1 cellular context compared by ENCODE assay signal in genomic region chr4:7034262-7035081, GRCh38.
TF ChIP-seq lines count a peak whose summit lies in the region.

No MANE protein-coding gene starts in this region.

TF ChIP-seq in HepG2, 621 proteins besides CTCF, POLR2A, EP300 and RAD21 (continued from another document and continues in another):
- TF ChIP-seq ZHX1 (CRISPR knock-in tag; IDR thresholded peaks at IDR 0.05; ENCODE audit: low read depth), result no peak
- no peak for TF ChIP-seq SMYD3 (CRISPR knock-in tag; IDR thresholded peaks at IDR 0.05)
- peak; percentile 58; the same call in 1 of the 2 replicates for TF ChIP-seq MYC (CRISPR knock-in tag; IDR thresholded peaks at IDR 0.05; ENCODE audit: borderline replicate concordance)
- peak; percentile 56; the same call in 1 of the 2 replicates for TF ChIP-seq ESRRA (CRISPR knock-in tag; IDR thresholded peaks at IDR 0.05; ENCODE audit: low read depth)
- TF ChIP-seq, protein P1, sequence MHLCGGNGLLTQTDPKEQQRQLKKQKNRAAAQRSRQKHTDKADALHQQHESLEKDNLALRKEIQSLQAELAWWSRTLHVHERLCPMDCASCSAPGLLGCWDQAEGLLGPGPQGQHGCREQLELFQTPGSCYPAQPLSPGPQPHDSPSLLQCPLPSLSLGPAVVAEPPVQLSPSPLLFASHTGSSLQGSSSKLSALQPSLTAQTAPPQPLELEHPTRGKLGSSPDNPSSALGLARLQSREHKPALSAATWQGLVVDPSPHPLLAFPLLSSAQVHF (CRISPR knock-in tag; IDR thresholded peaks at IDR 0.05), result no peak
- peak; percentile 81 for TF ChIP-seq ATF3 (CRISPR knock-in tag; IDR thresholded peaks at IDR 0.05)
- TF ChIP-seq DRAP1 (CRISPR knock-in tag; IDR thresholded peaks at IDR 0.05), result peak; percentile 14; the same call in 1 of the 2 replicates
- TF ChIP-seq ZNF790 (CRISPR knock-in tag; IDR thresholded peaks at IDR 0.05; ENCODE audit: borderline replicate concordance), result peak; percentile 94; the same call in 1 of the 2 replicates
- TF ChIP-seq ZNF30 (CRISPR knock-in tag; IDR thresholded peaks at IDR 0.05), result peak; percentile 82; the same call in 1 of the 2 replicates
- 0 out of 2 replicates have a peak, but pooled peaks have one; percentile 34 for TF ChIP-seq ZNF567 (CRISPR knock-in tag; IDR thresholded peaks at IDR 0.05; ENCODE audit: borderline replicate concordance)
- TF ChIP-seq MYPOP (CRISPR knock-in tag; IDR thresholded peaks at IDR 0.05), result no peak; the same call in 1 of the 2 replicates
- TF ChIP-seq AKAP8 (CRISPR knock-in tag; IDR thresholded peaks at IDR 0.05), result peak; percentile 77; the same call in 1 of the 2 replicates
- no peak for TF ChIP-seq E2F1 (CRISPR knock-in tag; IDR thresholded peaks at IDR 0.05)
- 0 out of 2 replicates have a peak, but pooled peaks have one; percentile 30 for TF ChIP-seq ZSCAN21 (CRISPR knock-in tag; IDR thresholded peaks at IDR 0.05; ENCODE audit: borderline replicate concordance)
- TF ChIP-seq STAG1 (CRISPR knock-in tag; IDR thresholded peaks at IDR 0.05), result peak; percentile 45
- no peak for TF ChIP-seq BORCS8-MEF2B (CRISPR knock-in tag; IDR thresholded peaks at IDR 0.05)
- TF ChIP-seq TFAP4 (IDR thresholded peaks at IDR 0.05; ENCODE audit: borderline replicate concordance, low read depth), result peak; percentile 81
- no peak for TF ChIP-seq ZNF660 (CRISPR knock-in tag; IDR thresholded peaks at IDR 0.05; ENCODE audit: borderline replicate concordance, low read depth)
- TF ChIP-seq ZNF652 (CRISPR knock-in tag; IDR thresholded peaks at IDR 0.05; ENCODE audit: borderline replicate concordance, low read depth), result no peak; the same call in 1 of the 2 replicates
- no peak for TF ChIP-seq ZFP36L1 (CRISPR knock-in tag; IDR thresholded peaks at IDR 0.05)
- peak; percentile 77 for TF ChIP-seq HDAC2 (CRISPR knock-in tag; IDR thresholded peaks at IDR 0.05)
- TF ChIP-seq NFIC (IDR thresholded peaks at IDR 0.05; ENCODE audit: low read length), result no peak
- no peak for TF ChIP-seq KMT2B (CRISPR knock-in tag; IDR thresholded peaks at IDR 0.05)
- TF ChIP-seq ZNF143 (CRISPR knock-in tag; IDR thresholded peaks at IDR 0.05), result peak; percentile 39; the same call in 1 of the 2 replicates
- peak; percentile 51; the same call in 1 of the 2 replicates for TF ChIP-seq ZBTB38 (CRISPR knock-in tag; IDR thresholded peaks at IDR 0.05)
- no peak for TF ChIP-seq ZNF720 (CRISPR knock-in tag; IDR thresholded peaks at IDR 0.05)
- TF ChIP-seq, protein P2, sequence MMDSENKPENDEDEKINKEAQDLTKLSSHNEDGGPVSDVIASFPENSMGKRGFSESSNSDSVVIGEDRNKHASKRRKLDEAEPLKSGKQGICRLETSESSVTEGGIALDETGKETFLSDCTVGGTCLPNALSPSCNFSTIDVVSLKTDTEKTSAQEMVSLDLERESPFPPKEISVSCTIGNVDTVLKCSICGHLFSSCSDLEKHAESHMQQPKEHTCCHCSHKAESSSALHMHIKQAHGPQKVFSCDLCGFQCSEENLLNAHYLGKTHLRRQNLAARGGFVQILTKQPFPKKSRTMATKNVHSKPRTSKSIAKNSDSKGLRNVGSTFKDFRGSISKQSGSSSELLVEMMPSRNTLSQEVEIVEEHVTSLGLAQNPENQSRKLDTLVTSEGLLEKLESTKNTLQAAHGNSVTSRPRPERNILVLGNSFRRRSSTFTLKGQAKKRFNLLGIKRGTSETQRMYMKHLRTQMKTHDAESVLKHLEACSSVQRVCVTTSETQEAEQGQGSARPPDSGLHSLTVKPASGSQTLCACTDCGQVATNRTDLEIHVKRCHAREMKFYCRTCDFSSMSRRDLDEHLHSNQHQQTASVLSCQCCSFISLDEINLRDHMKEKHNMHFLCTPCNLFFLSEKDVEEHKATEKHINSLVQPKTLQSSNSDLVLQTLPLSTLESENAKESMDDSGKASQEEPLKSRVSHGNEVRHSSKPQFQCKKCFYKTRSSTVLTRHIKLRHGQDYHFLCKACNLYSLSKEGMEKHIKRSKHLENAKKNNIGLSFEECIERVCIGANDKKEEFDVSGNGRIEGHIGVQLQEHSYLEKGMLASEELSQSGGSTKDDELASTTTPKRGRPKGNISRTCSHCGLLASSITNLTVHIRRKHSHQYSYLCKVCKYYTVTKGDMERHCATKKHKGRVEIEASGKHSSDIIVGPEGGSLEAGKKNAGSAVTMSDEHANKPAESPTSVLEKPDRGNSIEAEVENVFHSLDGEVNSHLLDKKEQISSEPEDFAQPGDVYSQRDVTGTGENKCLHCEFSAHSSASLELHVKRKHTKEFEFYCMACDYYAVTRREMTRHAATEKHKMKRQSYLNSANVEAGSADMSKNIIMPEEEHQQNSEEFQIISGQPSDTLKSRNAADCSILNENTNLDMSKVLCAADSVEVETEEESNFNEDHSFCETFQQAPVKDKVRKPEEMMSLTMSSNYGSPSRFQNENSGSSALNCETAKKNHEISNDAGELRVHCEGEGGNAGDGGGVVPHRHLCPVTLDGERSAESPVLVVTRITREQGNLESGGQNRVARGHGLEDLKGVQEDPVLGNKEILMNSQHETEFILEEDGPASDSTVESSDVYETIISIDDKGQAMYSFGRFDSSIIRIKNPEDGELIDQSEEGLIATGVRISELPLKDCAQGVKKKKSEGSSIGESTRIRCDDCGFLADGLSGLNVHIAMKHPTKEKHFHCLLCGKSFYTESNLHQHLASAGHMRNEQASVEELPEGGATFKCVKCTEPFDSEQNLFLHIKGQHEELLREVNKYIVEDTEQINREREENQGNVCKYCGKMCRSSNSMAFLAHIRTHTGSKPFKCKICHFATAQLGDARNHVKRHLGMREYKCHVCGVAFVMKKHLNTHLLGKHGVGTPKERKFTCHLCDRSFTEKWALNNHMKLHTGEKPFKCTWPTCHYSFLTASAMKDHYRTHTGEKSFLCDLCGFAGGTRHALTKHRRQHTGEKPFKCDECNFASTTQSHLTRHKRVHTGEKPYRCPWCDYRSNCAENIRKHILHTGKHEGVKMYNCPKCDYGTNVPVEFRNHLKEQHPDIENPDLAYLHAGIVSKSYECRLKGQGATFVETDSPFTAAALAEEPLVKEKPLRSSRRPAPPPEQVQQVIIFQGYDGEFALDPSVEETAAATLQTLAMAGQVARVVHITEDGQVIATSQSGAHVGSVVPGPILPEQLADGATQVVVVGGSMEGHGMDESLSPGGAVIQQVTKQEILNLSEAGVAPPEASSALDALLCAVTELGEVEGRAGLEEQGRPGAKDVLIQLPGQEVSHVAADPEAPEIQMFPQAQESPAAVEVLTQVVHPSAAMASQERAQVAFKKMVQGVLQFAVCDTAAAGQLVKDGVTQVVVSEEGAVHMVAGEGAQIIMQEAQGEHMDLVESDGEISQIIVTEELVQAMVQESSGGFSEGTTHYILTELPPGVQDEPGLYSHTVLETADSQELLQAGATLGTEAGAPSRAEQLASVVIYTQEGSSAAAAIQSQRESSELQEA (CRISPR knock-in tag; IDR thresholded peaks at IDR 0.05; ENCODE audit: not compliant biosample characterization), result no peak
- TF ChIP-seq, protein P3, sequence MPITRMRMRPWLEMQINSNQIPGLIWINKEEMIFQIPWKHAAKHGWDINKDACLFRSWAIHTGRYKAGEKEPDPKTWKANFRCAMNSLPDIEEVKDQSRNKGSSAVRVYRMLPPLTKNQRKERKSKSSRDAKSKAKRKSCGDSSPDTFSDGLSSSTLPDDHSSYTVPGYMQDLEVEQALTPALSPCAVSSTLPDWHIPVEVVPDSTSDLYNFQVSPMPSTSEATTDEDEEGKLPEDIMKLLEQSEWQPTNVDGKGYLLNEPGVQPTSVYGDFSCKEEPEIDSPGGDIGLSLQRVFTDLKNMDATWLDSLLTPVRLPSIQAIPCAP (CRISPR knock-in tag; IDR thresholded peaks at IDR 0.05; ENCODE audit: low read depth), result no peak
- peak; percentile 86; the same call in 1 of the 2 replicates for TF ChIP-seq MEIS1 (CRISPR knock-in tag; IDR thresholded peaks at IDR 0.05; ENCODE audit: borderline replicate concordance)
- no peak for TF ChIP-seq ZNF513 (CRISPR knock-in tag; conservative IDR thresholded peaks at IDR 0.05)
- peak; percentile 59; the same call in 1 of the 2 replicates for TF ChIP-seq ZNF280B (CRISPR knock-in tag; IDR thresholded peaks at IDR 0.05; ENCODE audit: borderline replicate concordance)
- TF ChIP-seq GRHL1 (CRISPR knock-in tag; conservative IDR thresholded peaks at IDR 0.05), result no peak
- TF ChIP-seq ZNF343 (CRISPR knock-in tag; IDR thresholded peaks at IDR 0.05), result peak; percentile 90; the same call in 1 of the 2 replicates
- no peak for TF ChIP-seq SIX4 (CRISPR knock-in tag; IDR thresholded peaks at IDR 0.05)
- TF ChIP-seq PHF21A (CRISPR knock-in tag; IDR thresholded peaks at IDR 0.05), result peak; percentile 63; the same call in 1 of the 2 replicates
- TF ChIP-seq RBM22 (optimal IDR thresholded peaks at IDR 0.05; ENCODE audit: low read length), result peak; percentile 92
